Comparison of ENCODE assay signal across 15 cellular contexts in genomic region chr9:93301911-93302525, GRCh38.
DNase-seq lines count a peak whose midpoint lies in the region; ATAC-seq, FAIRE-seq and TF ChIP-seq lines count a peak whose summit lies in the region.
"Had no signal": no experiment of that assay in that cellular context is flagged by ENCODE, and none has a peak within 500 bp of the region (broad histone marks: within the 10 kb centered on the region; RNA-seq: fewer than 3 reads in every experiment).

No MANE protein-coding gene starts in this region.

- H3K18ac ChIP-seq in trophoblast cell (ENCODE audit: low read length) = no peak overlapping the region

- no peaks in the 10 kb centered on the region for H3K9me2 ChIP-seq in MM.1S (replicated peaks; ENCODE audit: insufficient read depth, low read length)

- H3K23ac ChIP-seq in trophoblast cell (ENCODE audit: low read length) = no peak overlapping the region

- H3K4me1 ChIP-seq in MM.1S (ENCODE audit: low read length) (peaks cover 5% of the 10 kb centered on the region), trophoblast cell (ENCODE audit: control insufficient read depth in 1 of 2, insufficient read depth in 2 of 2, low read length in 2 of 2) (no peaks in the 10 kb centered on the region)
- H3K4me1 ChIP-seq: foreskin keratinocyte had no signal

- H3K36me3 Mint-ChIP-seq in dendritic cell treated with granulocyte-macrophage colony-stimulating factor and Interleukin-4, amounts not matched to agents 40 ng/mL and 50 ng/mL, for 4 days (ENCODE audit: low read depth) = no peaks in the 10 kb centered on the region
- H3K36me3 Mint-ChIP-seq in stimulated activated effector memory CD8-positive, alpha-beta T cell treated with anti-CD3 and anti-CD28 coated beads, Interleukin-12 subunit alpha, Interleukin-12 subunit beta, amount 100 ng/mL, for 72 hours = no peaks in the 10 kb centered on the region
- H3K36me3 Mint-ChIP-seq: naive B cell had no signal

- H4K8ac ChIP-seq in trophoblast cell (ENCODE audit: low read depth, low read length) = no peak overlapping the region

- intact Hi-C loops in dendritic cell treated with granulocyte-macrophage colony-stimulating factor and Interleukin-4, amounts not matched to agents 40 ng/mL and 50 ng/mL, for 4 days (cut with micrococcal nuclease) = loop anchor here (1.0 to 2.0 kb wide), 3 partner anchors 142 to 345 kb away; no protein-coding TSS in a partner anchor

- no CpG with 5 or more reads among the region's 16 CpGs for WGBS in trophoblast cell (ENCODE audit: extremely low coverage, insufficient coverage, insufficient read length)

- H3K9me3 Mint-ChIP-seq in dendritic cell treated with granulocyte-macrophage colony-stimulating factor and Interleukin-4, amounts not matched to agents 40 ng/mL and 50 ng/mL, for 4 days = no peaks in the 10 kb centered on the region
- H3K9me3 Mint-ChIP-seq in stimulated activated effector memory CD8-positive, alpha-beta T cell treated with anti-CD3 and anti-CD28 coated beads, Interleukin-12 subunit alpha, Interleukin-12 subunit beta, amount 100 ng/mL, for 72 hours = no peaks in the 10 kb centered on the region
- H3K9me3 Mint-ChIP-seq: activated CD4-positive, alpha-beta T cell treated with anti-CD3 and anti-CD28 coated beads, Interleukin-2, amount 10 ng/mL, durations not matched to agents 24 days and 14 days had no signal

- peaks cover 11% of the 10 kb centered on the region for H3K4me1 Mint-ChIP-seq in dendritic cell treated with granulocyte-macrophage colony-stimulating factor and Interleukin-4, amounts not matched to agents 40 ng/mL and 50 ng/mL, for 4 days (ENCODE audit: low read depth)
- H3K4me1 Mint-ChIP-seq in stimulated activated effector memory CD8-positive, alpha-beta T cell treated with anti-CD3 and anti-CD28 coated beads, Interleukin-12 subunit alpha, Interleukin-12 subunit beta, amount 100 ng/mL, for 72 hours = peaks cover 10% of the 10 kb centered on the region

- no peaks in the 10 kb centered on the region for H4K20me1 ChIP-seq in MM.1S (ENCODE audit: insufficient read depth, low read length)

- no peak for FAIRE-seq in urothelium cell line (lab: Jason Lieb, UNC)
- FAIRE-seq: islet of Langerhans had no signal

- no peaks in the 10 kb centered on the region for H3K79me1 ChIP-seq in trophoblast cell (ENCODE audit: low read length)

- H3K27ac ChIP-seq in MM.1S (ENCODE audit: low read length) (no peak overlapping the region), trophoblast cell (ENCODE audit: low read depth, low read length) (no peak overlapping the region)
- H3K27ac ChIP-seq: foreskin keratinocyte, skin epidermis had no signal

- H3K4me3 ChIP-seq in MM.1S (ENCODE audit: low read length) (no peak overlapping the region), trophoblast cell (ENCODE audit: low read depth, low read length) (no peak overlapping the region)
- H3K4me3 ChIP-seq: skin epidermis had no signal

- H3K27me3 ChIP-seq in MM.1S (replicated peaks; ENCODE audit: insufficient read depth, low read length) (no peaks in the 10 kb centered on the region), trophoblast cell (ENCODE audit: insufficient read depth, low read length) (no peaks in the 10 kb centered on the region)
- H3K27me3 ChIP-seq: foreskin keratinocyte had no signal

- DNase-seq in activated CD8-positive, alpha-beta memory T cell treated with anti-CD3 and anti-CD28 coated beads for 24 hours = peak; percentile 49
- no peak for DNase-seq in activated CD8-positive, alpha-beta memory T cell treated with anti-CD3 and anti-CD28 coated beads, Interleukin-2, amount 50 U/mL, for 4 hours
- DNase-seq in MM.1S (no peak), urothelium cell line (ENCODE audit: low spot score) (no peak), trophoblast cell (no peak)
- peak in 1 of 2 donors; percentile 48 for DNase-seq in stimulated activated effector memory CD8-positive, alpha-beta T cell treated with anti-CD3 and anti-CD28 coated beads, Interleukin-12 subunit alpha, Interleukin-12 subunit beta, amount 100 ng/mL, for 72 hours (ENCODE audit: low spot score in 2 of 2)
- DNase-seq: DMS79 treated with DMSO at 0.1 percent for 48 hours, NCI-H748 treated with DMSO at 0.1 percent for 48 hours had no signal

- no peak for ATAC-seq in stimulated activated effector memory CD8-positive, alpha-beta T cell treated with anti-CD3 and anti-CD28 coated beads, Interleukin-12 subunit alpha, Interleukin-12 subunit beta, amount 100 ng/mL, for 72 hours
- ATAC-seq in GM18907 (IDR thresholded peaks at IDR 0.05; ENCODE audit: unreplicated experiment) = no peak

- H2BK120ac ChIP-seq in trophoblast cell (ENCODE audit: insufficient read depth, low read length, poor library complexity) = no peak overlapping the region

- no peak overlapping the region for H3K14ac ChIP-seq in trophoblast cell (ENCODE audit: low read length)

- H3K4me3 Mint-ChIP-seq in dendritic cell treated with granulocyte-macrophage colony-stimulating factor and Interleukin-4, amounts not matched to agents 40 ng/mL and 50 ng/mL, for 4 days = no peak overlapping the region
- H3K4me3 Mint-ChIP-seq in stimulated activated effector memory CD8-positive, alpha-beta T cell treated with anti-CD3 and anti-CD28 coated beads, Interleukin-12 subunit alpha, Interleukin-12 subunit beta, amount 100 ng/mL, for 72 hours = no peak overlapping the region
- H3K4me3 Mint-ChIP-seq: activated CD4-positive, alpha-beta T cell treated with anti-CD3 and anti-CD28 coated beads, Interleukin-2, amount 10 ng/mL, durations not matched to agents 24 days and 14 days; naive B cell had no signal

- H2BK12ac ChIP-seq in trophoblast cell (ENCODE audit: low read length) = no peak overlapping the region

- peaks cover 21% of the 10 kb centered on the region for H3K27me3 Mint-ChIP-seq in dendritic cell treated with granulocyte-macrophage colony-stimulating factor and Interleukin-4, amounts not matched to agents 40 ng/mL and 50 ng/mL, for 4 days
- H3K27me3 Mint-ChIP-seq: activated CD4-positive, alpha-beta T cell treated with anti-CD3 and anti-CD28 coated beads, Interleukin-2, amount 10 ng/mL, durations not matched to agents 24 days and 14 days had no signal

- H3K4ac ChIP-seq in trophoblast cell (ENCODE audit: low read depth, low read length) = no peak overlapping the region

- peak overlapping the region; percentile 69 for H3K27ac Mint-ChIP-seq in dendritic cell treated with granulocyte-macrophage colony-stimulating factor and Interleukin-4, amounts not matched to agents 40 ng/mL and 50 ng/mL, for 4 days
- peak overlapping the region; percentile 54 for H3K27ac Mint-ChIP-seq in stimulated activated effector memory CD8-positive, alpha-beta T cell treated with anti-CD3 and anti-CD28 coated beads, Interleukin-12 subunit alpha, Interleukin-12 subunit beta, amount 100 ng/mL, for 72 hours
- H3K27ac Mint-ChIP-seq: activated CD4-positive, alpha-beta T cell treated with anti-CD3 and anti-CD28 coated beads, Interleukin-2, amount 10 ng/mL, durations not matched to agents 24 days and 14 days had no signal

- H3K79me2 ChIP-seq in MM.1S (ENCODE audit: low read length) = no peaks in the 10 kb centered on the region
- no peaks in the 10 kb centered on the region for H3K79me2 ChIP-seq in trophoblast cell (ENCODE audit: control insufficient read depth, insufficient read depth, low read length, poor library complexity)

- H2BK5ac ChIP-seq in trophoblast cell (ENCODE audit: low read depth, low read length, poor library complexity) = no peak overlapping the region

- no peak overlapping the region for H3K9ac ChIP-seq in MM.1S (ENCODE audit: low read length)
- H3K9ac ChIP-seq in trophoblast cell (ENCODE audit: low read length) = no peak overlapping the region

- H3K9me3 ChIP-seq in MM.1S (replicated peaks; ENCODE audit: insufficient read depth, low read length) (no peaks in the 10 kb centered on the region), trophoblast cell (ENCODE audit: insufficient read depth, low read depth, low read length) (no peaks in the 10 kb centered on the region)

- H3F3A ChIP-seq in MM.1S (ENCODE audit: insufficient read depth, low read length) = no peaks in the 10 kb centered on the region

- no peaks in the 10 kb centered on the region for H3K36me3 ChIP-seq in MM.1S (replicated peaks; ENCODE audit: insufficient read depth, low read length)
- no peaks in the 10 kb centered on the region for H3K36me3 ChIP-seq in trophoblast cell (ENCODE audit: control insufficient read depth in 1 of 2, insufficient read depth in 2 of 2, low read length in 2 of 2)

- TF ChIP-seq CTCF in MM.1S (IDR thresholded peaks at IDR 0.05; ENCODE audit: low read length) = no peak

- no peak overlapping the region for H4K12ac ChIP-seq in trophoblast cell (ENCODE audit: low read depth, low read length)

- H4K91ac ChIP-seq in trophoblast cell (ENCODE audit: low read depth, low read length) = no peak overlapping the region

- H3K4me2 ChIP-seq in MM.1S (ENCODE audit: low read depth, low read length) (no peak overlapping the region), trophoblast cell (ENCODE audit: low read length) (no peak overlapping the region)

- H2AFZ ChIP-seq in MM.1S (ENCODE audit: low read length) (peak overlapping the region; percentile 76; the same call in 1 of the 2 replicates), trophoblast cell (ENCODE audit: insufficient read depth, low read length, poor library complexity) (no peak overlapping the region)

- no peak overlapping the region for H2AK5ac ChIP-seq in trophoblast cell (ENCODE audit: low read length)
